Comparison of ENCODE assay signal across 20 cellular contexts in the genomic region with DNA sequence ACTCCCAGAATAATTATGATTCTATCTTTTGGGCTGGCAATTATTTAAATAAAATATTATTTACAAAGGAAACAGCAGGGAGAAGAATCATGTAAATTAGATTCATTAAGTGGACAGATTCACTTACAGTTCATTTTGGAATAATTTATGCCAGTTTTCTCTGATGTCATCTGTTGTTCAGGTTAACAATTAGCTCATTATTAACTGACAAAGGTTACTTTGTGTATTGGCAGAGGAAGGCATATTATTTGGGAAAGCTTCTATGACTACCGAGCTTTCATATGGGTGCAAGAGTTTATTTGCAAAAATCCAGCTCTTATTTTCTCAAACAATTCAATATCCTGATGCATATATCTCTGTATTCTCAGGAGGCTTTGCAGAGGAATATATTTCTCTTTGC.
"Had no signal": no experiment of that assay in that cellular context is flagged by ENCODE, and none has a peak within 500 bp of the region (broad histone marks: within the 10 kb centered on the region; RNA-seq: fewer than 3 reads in every experiment).

No MANE protein-coding gene starts in this region.

- H3K27ac Mint-ChIP-seq: endodermal cell; stimulated activated naive B cell treated with anti-CD40 and anti-IgM and Interleukin-4, amounts not matched to agents 10 μg/mL and 1 μg/mL and 100 μg/mL, for 72 hours; type B pancreatic cell had no signal

- DNase-seq: central memory CD4-positive, alpha-beta T cell; effector CD4-positive, alpha-beta T cell; endodermal cell; left colon; left ventricle myocardium superior; mesendoderm; naive thymus-derived CD8-positive, alpha-beta T cell; occipital lobe; pancreas; spleen; stimulated activated CD4-positive, alpha-beta T cell treated with anti-CD3 and anti-CD28 coated beads, Interleukin-15, amount 100 ng/mL, for 24 hours; stimulated activated CD4-positive, alpha-beta T cell treated with anti-CD3 and anti-CD28 coated beads, Interleukin-1b, Interleukin-23, amount 100 ng/mL, for 48 hours; stimulated activated CD4-positive, alpha-beta T cell treated with anti-CD3 and anti-CD28 coated beads, Interleukin-4, amount 100 ng/mL, for 24 hours; stimulated activated naive B cell treated with anti-CD40 and anti-IgM and Interleukin-4, amounts not matched to agents 10 μg/mL and 1 μg/mL and 100 μg/mL, for 72 hours; stomach; substantia nigra; thyroid gland had no signal

- H3K9me3 Mint-ChIP-seq: endodermal cell, type B pancreatic cell had no signal

- H3K4me1 Mint-ChIP-seq: endodermal cell had no signal

- ATAC-seq: gastroesophageal sphincter; left colon; left ventricle myocardium superior; naive thymus-derived CD8-positive, alpha-beta T cell; pancreas; sciatic nerve; stimulated activated naive B cell treated with anti-CD40 and anti-IgM and Interleukin-4, amounts not matched to agents 10 μg/mL and 1 μg/mL and 100 μg/mL, for 72 hours had no signal

- H3K4me3 Mint-ChIP-seq: endodermal cell; naive thymus-derived CD8-positive, alpha-beta T cell; stimulated activated naive B cell treated with anti-CD40 and anti-IgM and Interleukin-4, amounts not matched to agents 10 μg/mL and 1 μg/mL and 100 μg/mL, for 72 hours; type B pancreatic cell had no signal

- H3K27me3 Mint-ChIP-seq: naive thymus-derived CD8-positive, alpha-beta T cell; stimulated activated naive B cell treated with anti-CD40 and anti-IgM and Interleukin-4, amounts not matched to agents 10 μg/mL and 1 μg/mL and 100 μg/mL, for 72 hours; type B pancreatic cell had no signal

- H3K36me3 Mint-ChIP-seq: type B pancreatic cell had no signal
